8 cellular contexts compared by ENCODE assay signal in the genomic region with DNA sequence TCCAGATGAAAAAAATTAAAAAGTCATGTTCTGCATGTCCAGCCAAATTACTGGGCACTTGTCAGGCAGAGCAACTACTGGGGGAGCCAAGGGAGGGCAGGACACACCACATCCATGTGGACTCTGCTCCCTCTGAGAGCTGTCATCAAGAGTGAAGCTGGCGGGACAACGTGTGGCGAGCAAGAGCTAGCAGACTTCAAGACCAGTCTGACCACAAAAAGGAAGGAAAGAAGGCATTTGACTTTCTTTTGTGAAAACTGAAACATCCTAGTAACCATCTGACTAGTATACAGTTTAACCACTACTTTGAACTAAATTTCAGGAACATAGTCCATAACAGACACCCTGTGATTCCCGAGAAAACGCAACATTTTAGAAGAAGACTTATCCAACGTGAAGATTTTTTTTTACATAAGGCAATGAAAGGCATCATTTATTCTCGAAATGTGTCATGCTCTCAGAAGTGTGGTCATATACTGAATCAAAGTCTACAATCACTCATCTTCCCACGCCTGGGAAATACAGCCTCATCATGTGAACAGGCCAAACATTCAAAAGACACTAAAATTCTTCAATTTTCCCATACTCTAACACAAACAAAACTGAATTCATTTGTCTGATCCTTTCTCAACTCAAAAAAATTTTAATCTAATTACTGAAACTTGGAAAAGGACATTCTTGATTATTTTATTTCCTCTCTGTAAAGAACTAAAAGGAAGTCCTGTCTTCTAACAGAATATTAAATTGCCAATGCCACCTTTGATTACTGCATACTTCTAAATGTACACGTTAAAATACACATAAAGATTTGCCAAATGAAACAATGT. TPM values are rescaled to one million over a fixed set of nuclear protein-coding genes. Genes with fewer than 3 reads are reported as not detected.
A peak's percentile ranks its signal among the peaks of the same experiment; 100 is the strongest.
DNase-seq lines count a peak whose midpoint lies in the region; ATAC-seq and TF ChIP-seq lines count a peak whose summit lies in the region.

No MANE protein-coding gene starts in this region.

- H3K4me3 ChIP-seq in BLaER1 (peak overlapping the region; percentile 27), upper lobe of left lung (no peak overlapping the region)

- no peak for TF ChIP-seq CTCF in upper lobe of left lung (IDR thresholded peaks at IDR 0.05)

- H3K27me3 ChIP-seq in BLaER1 (no peaks in the 10 kb centered on the region), upper lobe of left lung (no peaks in the 10 kb centered on the region)

- TF ChIP-seq EP300 in upper lobe of left lung (IDR thresholded peaks at IDR 0.05): no peak

- no peaks in the 10 kb centered on the region for H3K36me3 Mint-ChIP-seq in immature natural killer cell

- peak overlapping the region; percentile 82 for H3K4me2 ChIP-seq in BLaER1

- peaks cover 58 to 70% of the 10 kb centered on the region in 2 donors for H3K4me1 Mint-ChIP-seq in immature natural killer cell

- 45 to 59% methylated on average over 9 of the region's 9 CpGs for WGBS in upper lobe of left lung, 2 donors

- H3K9me3 Mint-ChIP-seq in immature natural killer cell: no peaks in the 10 kb centered on the region

- H3K27ac ChIP-seq in BLaER1 (peak overlapping the region; percentile 64), upper lobe of left lung (peak overlapping the region in 2 of 4 donors; percentile 2 to 27)

- no peaks in the 10 kb centered on the region for H3K27me3 Mint-ChIP-seq in immature natural killer cell (ENCODE audit: low read depth in 3 of 3)

- ATAC-seq in GM19023 (IDR thresholded peaks at IDR 0.05; ENCODE audit: unreplicated experiment): peak; percentile 67
- peak; percentile 66 for ATAC-seq in HG03196 (IDR thresholded peaks at IDR 0.05; ENCODE audit: unreplicated experiment)
- peak; percentile 71 to 73 for ATAC-seq in upper lobe of left lung (ENCODE audit: low FRiP score in 2 of 2)

- no peaks in the 10 kb centered on the region for H3K9me3 ChIP-seq in BLaER1
- H3K9me3 ChIP-seq in upper lobe of left lung: no peaks in the 10 kb centered on the region

- H3K4me1 ChIP-seq in BLaER1 (peaks cover 95% of the 10 kb centered on the region), upper lobe of left lung (peaks cover 24 to 55% (median 29%) of the 10 kb centered on the region in 4 donors)

- H4K20me1 ChIP-seq in BLaER1: peaks cover 26% of the 10 kb centered on the region

- peak overlapping the region; percentile 39 for H3K9ac ChIP-seq in BLaER1

- TF ChIP-seq POLR2A in upper lobe of left lung (IDR thresholded peaks at IDR 0.05): no peak

- H3K4me3 Mint-ChIP-seq in immature natural killer cell: peak overlapping the region; percentile 20 to 82 (median 67)

- H3K36me3 ChIP-seq in BLaER1: no peaks in the 10 kb centered on the region
- H3K36me3 ChIP-seq in upper lobe of left lung: no peaks in the 10 kb centered on the region

- DNase-seq in activated CD4-positive, alpha-beta T cell treated with anti-CD3 and anti-CD28 coated beads, Interleukin-2, amount 50 U/mL, for 4 hours: peak; percentile 13 to 22
- DNase-seq in immature natural killer cell (peak in 1 of 3 donors; percentile 24), upper lobe of left lung (no peak), NCI-H226 (no peak), DMS 273 treated with DMSO at 0.1 percent for 48 hours (lab: John Stamatoyannopoulos, UW) (no peak)

- peak overlapping the region; percentile 22 to 80 (median 73) for H3K27ac Mint-ChIP-seq in immature natural killer cell

RNA-seq across cellular contexts. Expression of a gene that starts 15.5 kb away (rescaled TPM):
- 10 to 100 TPM in 1 of 3 donors, 1 to 10 TPM in 2; 1.2 to 19.3 (median 5.8) TPM for polyA plus RNA-seq in immature natural killer cell
- 10 to 100 TPM; 24.2 to 76.5 (median 32.9) TPM for total RNA-seq in upper lobe of left lung

Comparison
In these comparisons a context has a peak if more than half of its experiments do, and no peak if none do; other contexts are left out.
1. DNase-seq: peak in activated CD4-positive, alpha-beta T cell treated with anti-CD3 and anti-CD28 coated beads, Interleukin-2, amount 50 U/mL, for 4 hours (2 of 2); none in upper lobe of left lung (0 of 2), NCI-H226 (single experiment) and DMS 273 treated with DMSO at 0.1 percent for 48 hours (single experiment).
2. Peak in every context shown above with its lines, with median percentiles within 50 percentile points of each other: ATAC-seq.